Comparison of ENCODE assay signal across 9 cellular contexts in the genomic region with DNA sequence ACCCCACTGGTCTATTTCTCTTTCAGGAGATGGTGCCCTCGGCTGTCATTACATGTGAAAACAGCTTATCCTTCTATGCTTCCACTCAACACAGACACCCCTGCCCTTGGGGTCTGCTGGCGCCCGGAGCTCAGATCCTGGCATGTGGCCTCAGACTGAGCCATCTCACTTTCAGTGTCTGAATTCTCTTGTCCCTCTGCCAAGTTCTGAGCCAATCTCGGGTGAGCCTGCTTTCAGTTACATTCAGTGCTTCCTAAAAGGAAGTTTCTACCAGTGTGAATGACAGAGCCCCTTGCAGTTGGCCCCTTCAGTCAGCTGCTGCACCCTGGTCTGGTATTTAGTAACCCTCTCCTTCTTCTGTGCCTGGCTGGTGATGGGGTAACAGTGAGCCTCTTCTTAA.
A peak's percentile ranks its signal among the peaks of the same experiment; 100 is the strongest.
DNase-seq lines count a peak whose midpoint lies in the region; ATAC-seq and TF ChIP-seq lines count a peak whose summit lies in the region.
"Had no signal": no experiment of that assay in that cellular context is flagged by ENCODE, and none has a peak within 500 bp of the region (broad histone marks: within the 10 kb centered on the region; RNA-seq: fewer than 3 reads in every experiment).

No MANE protein-coding gene starts in this region.

- peak overlapping the region; percentile 21 for H3K27ac ChIP-seq in smooth muscle cell (ENCODE audit: low read depth)

- H3K27me3 Mint-ChIP-seq in glutamatergic neuron (ENCODE audit: unreplicated experiment): peaks cover 3% of the 10 kb centered on the region

- H3K4me3 Mint-ChIP-seq in glutamatergic neuron (ENCODE audit: unreplicated experiment): no peak overlapping the region
- H3K4me3 Mint-ChIP-seq: activated naive CD8-positive, alpha-beta T cell had no signal

- peak overlapping the region; percentile 70 for H3K4me2 ChIP-seq in smooth muscle cell

- TF ChIP-seq CTCF in glutamatergic neuron (IDR thresholded peaks at IDR 0.05; ENCODE audit: partially characterized antibody, unreplicated experiment): no peak
- no peak for TF ChIP-seq CTCF in smooth muscle cell (IDR thresholded peaks at IDR 0.05; ENCODE audit: borderline replicate concordance, insufficient read depth, poor library complexity, severe bottlenecking)

- WGBS in smooth muscle cell (ENCODE audit: low lambda C conversion rate): 27% methylated on average over 4 of the region's 4 CpGs

- no peaks in the 10 kb centered on the region for H3K79me2 ChIP-seq in smooth muscle cell (ENCODE audit: low read depth)

- peaks cover 31% of the 10 kb centered on the region for H3K4me1 Mint-ChIP-seq in glutamatergic neuron (ENCODE audit: low read depth, unreplicated experiment)

- no peaks in the 10 kb centered on the region for H3K36me3 ChIP-seq in smooth muscle cell (ENCODE audit: low read depth)

- no peaks in the 10 kb centered on the region for H3F3A ChIP-seq in smooth muscle cell (ENCODE audit: low read depth)

- H2AFZ ChIP-seq in smooth muscle cell (ENCODE audit: low read depth): peak overlapping the region; percentile 80

- peak overlapping the region; percentile 44 for H3K27ac Mint-ChIP-seq in glutamatergic neuron (ENCODE audit: unreplicated experiment)
- H3K27ac Mint-ChIP-seq: activated naive CD8-positive, alpha-beta T cell had no signal

- H4K20me1 ChIP-seq in smooth muscle cell (ENCODE audit: low read depth): no peaks in the 10 kb centered on the region

- H3K4me3 ChIP-seq in smooth muscle cell: peak overlapping the region; percentile 7

- DNase-seq in HCEC 1CT: peak; percentile 52
- no peak for DNase-seq in glutamatergic neuron
- DNase-seq in smooth muscle cell (lab: John Stamatoyannopoulos, UW; ENCODE audit: unreplicated experiment): peak; percentile 4
- no peak for DNase-seq in activated T-cell treated with anti-CD3 and anti-CD28 coated beads, Interleukin-2, amount 50 U/mL, for 48 hours
- DNase-seq in HPDE6-E6E7 (ENCODE audit: extremely low spot score): no peak
- DNase-seq: NCI-H510A had no signal

- no peaks in the 10 kb centered on the region for H3K9me3 ChIP-seq in smooth muscle cell (replicated peaks; ENCODE audit: low read depth)

- no peaks in the 10 kb centered on the region for H3K9me3 Mint-ChIP-seq in glutamatergic neuron (ENCODE audit: unreplicated experiment)

- peak; percentile 95 for ATAC-seq in SK-N-SH treated with all-trans-retinoic acid at 6 μM for 48 hours
- no peak for ATAC-seq in HG03097 (IDR thresholded peaks at IDR 0.05; ENCODE audit: low FRiP score, unreplicated experiment)

- H3K4me1 ChIP-seq in smooth muscle cell (ENCODE audit: low read depth): peaks cover 22% of the 10 kb centered on the region

- H3K36me3 Mint-ChIP-seq in glutamatergic neuron (ENCODE audit: unreplicated experiment): no peaks in the 10 kb centered on the region
- H3K36me3 Mint-ChIP-seq: activated naive CD8-positive, alpha-beta T cell had no signal

- no peak overlapping the region for H3K9ac ChIP-seq in smooth muscle cell (ENCODE audit: low read depth)

- H3K27me3 ChIP-seq in smooth muscle cell (ENCODE audit: low read depth): no peaks in the 10 kb centered on the region

TF ChIP-seq in SK-N-SH treated with all-trans-retinoic acid at 6 μM for 48 hours, 23 proteins besides CTCF, POLR2A, EP300 and RAD21:
- TF ChIP-seq ZNF70 (CRISPR knock-in tag; IDR thresholded peaks at IDR 0.05) (no peak), ISL1 (CRISPR knock-in tag; IDR thresholded peaks at IDR 0.05) (0 out of 2 replicates have a peak, but pooled peaks have one; percentile 18)

Comparison
In these comparisons a context has a peak if more than half of its experiments do, and no peak if none do; other contexts are left out.
1. DNase-seq: peak in HCEC 1CT (single experiment) and smooth muscle cell (single experiment); none in glutamatergic neuron (single experiment), activated T-cell treated with anti-CD3 and anti-CD28 coated beads, Interleukin-2, amount 50 U/mL, for 48 hours (0 of 2) and HPDE6-E6E7 (single experiment).